In genomic region chr1:176241385-176242015, GRCh38 we compare ENCODE assay signal across 10 cellular contexts. TPM values are rescaled to one million over a fixed set of nuclear protein-coding genes. Genes with fewer than 3 reads are reported as not detected.
DNase-seq lines count a peak whose midpoint lies in the region; ATAC-seq and TF ChIP-seq lines count a peak whose summit lies in the region.
"Had no signal": no experiment of that assay in that cellular context is flagged by ENCODE, and none has a peak within 500 bp of the region (broad histone marks: within the 10 kb centered on the region; RNA-seq: fewer than 3 reads in every experiment).

No MANE protein-coding gene starts in this region.

- H3K9me2 ChIP-seq in hepatocyte (replicated peaks; ENCODE audit: insufficient read depth) = no peaks in the 10 kb centered on the region

- H3K4me1 Mint-ChIP-seq in T-helper 2 cell treated with Interferon-gamma antibody and Interleukin-4, amounts not matched to agents 5 μg/mL and 100 μg/mL, for 36 hours (ENCODE audit: low read depth) = no peaks in the 10 kb centered on the region

- H3K4me3 ChIP-seq in HEK293 (ENCODE audit: low read depth, low read length) (no peak overlapping the region), hepatocyte (no peak overlapping the region)
- H3K4me3 ChIP-seq: gastrocnemius medialis had no signal

- no peak overlapping the region for H3K4me3 Mint-ChIP-seq in T-helper 2 cell treated with Interferon-gamma antibody and Interleukin-4, amounts not matched to agents 5 μg/mL and 100 μg/mL, for 36 hours

- H3K27me3 Mint-ChIP-seq in T-helper 2 cell treated with Interferon-gamma antibody and Interleukin-4, amounts not matched to agents 5 μg/mL and 100 μg/mL, for 36 hours (ENCODE audit: low read depth) = no peaks in the 10 kb centered on the region

- no peaks in the 10 kb centered on the region for H3K79me2 ChIP-seq in hepatocyte

- no peaks in the 10 kb centered on the region for H3K9me3 Mint-ChIP-seq in T-helper 2 cell treated with Interferon-gamma antibody and Interleukin-4, amounts not matched to agents 5 μg/mL and 100 μg/mL, for 36 hours

- no peak for TF ChIP-seq CTCF in HEK293 (tag by site-specific recombination; IDR thresholded peaks at IDR 0.05)
- no peak for TF ChIP-seq CTCF in hepatocyte (IDR thresholded peaks at IDR 0.05; ENCODE audit: poor library complexity)

- no peaks in the 10 kb centered on the region for H3K36me3 ChIP-seq in HEK293 (ENCODE audit: control insufficient read depth in 2 of 2, insufficient read depth in 1 of 2, low read length in 2 of 2)
- H3K36me3 ChIP-seq in hepatocyte (replicated peaks; ENCODE audit: insufficient read depth, low read depth) = no peaks in the 10 kb centered on the region
- H3K36me3 ChIP-seq: gastrocnemius medialis had no signal

- POLR2A ChIA-PET in HEK293 (lab: Yijun Ruan, JAX) = no interaction called here

- H3K9me3 ChIP-seq in HEK293 (ENCODE audit: control insufficient read depth, insufficient read depth, low read depth, low read length) = no peaks in the 10 kb centered on the region
- H3K9me3 ChIP-seq in hepatocyte (ENCODE audit: low read depth) = no peaks in the 10 kb centered on the region
- H3K9me3 ChIP-seq: gastrocnemius medialis had no signal

- no peaks in the 10 kb centered on the region for H3K27me3 ChIP-seq in hepatocyte
- H3K27me3 ChIP-seq: gastrocnemius medialis had no signal

- 67% methylated on average over 2 of the region's 2 CpGs for WGBS in hepatocyte (ENCODE audit: low lambda C conversion rate, missing lambda C conversion rate)

- CTCF ChIA-PET in HEK293 (lab: Yijun Ruan, JAX) = no interaction called here

- no peak overlapping the region for H2AFZ ChIP-seq in hepatocyte

- H3K27ac ChIP-seq in HEK293 (ENCODE audit: extremely low read depth, low read depth, low read length) = no peak overlapping the region
- no peak overlapping the region for H3K27ac ChIP-seq in hepatocyte
- H3K27ac ChIP-seq: gastrocnemius medialis had no signal

- H4K20me1 ChIP-seq in hepatocyte (ENCODE audit: insufficient read depth, poor library complexity, severe bottlenecking) = no peaks in the 10 kb centered on the region

- no peak for ATAC-seq in HG02884 (IDR thresholded peaks at IDR 0.05; ENCODE audit: unreplicated experiment)
- ATAC-seq in GM21526 (IDR thresholded peaks at IDR 0.05; ENCODE audit: low FRiP score, unreplicated experiment) = no peak
- ATAC-seq in HG02973 (IDR thresholded peaks at IDR 0.05; ENCODE audit: unreplicated experiment) = no peak
- ATAC-seq: gastrocnemius medialis had no signal

- no peaks in the 10 kb centered on the region for H3K36me3 Mint-ChIP-seq in T-helper 2 cell treated with Interferon-gamma antibody and Interleukin-4, amounts not matched to agents 5 μg/mL and 100 μg/mL, for 36 hours (ENCODE audit: low read depth)

- no peak overlapping the region for H3K27ac Mint-ChIP-seq in T-helper 2 cell treated with Interferon-gamma antibody and Interleukin-4, amounts not matched to agents 5 μg/mL and 100 μg/mL, for 36 hours

- in situ Hi-C loops in SK-MEL-5 (cut with HindIII; ENCODE audit: low pct_unique_long_range_greater_than_20kb, low sequenced_read_pairs) = no loop called here

- no peak overlapping the region for H3K4me2 ChIP-seq in hepatocyte

- H3K4me1 ChIP-seq in HEK293 (ENCODE audit: control insufficient read depth, insufficient read depth, low read length) = no peaks in the 10 kb centered on the region
- H3K4me1 ChIP-seq in hepatocyte (ENCODE audit: insufficient read depth) = no peaks in the 10 kb centered on the region
- H3K4me1 ChIP-seq: gastrocnemius medialis had no signal

- DNase-seq in AG08396 (ENCODE audit: low spot score) (peak; percentile 29), SK-MEL-5 (ENCODE audit: low read depth, low spot score) (peak; percentile 12), hepatocyte (ENCODE audit: low spot score) (peak; percentile 24)
- no peak for DNase-seq in T-helper 2 cell treated with Interferon-gamma antibody and Interleukin-4, amounts not matched to agents 5 μg/mL and 100 μg/mL, for 36 hours (ENCODE audit: low spot score)
- DNase-seq: gastrocnemius medialis, GDM1 had no signal

TF ChIP-seq in HEK293, 187 proteins besides CTCF, POLR2A, EP300 and RAD21 (continues in another document):
- TF ChIP-seq ZNF302 (tag by site-specific recombination; IDR thresholded peaks at IDR 0.05; ENCODE audit: low read depth) = no peak
- no peak for TF ChIP-seq TCF7L2 (IDR thresholded peaks at IDR 0.05; ENCODE audit: borderline replicate concordance, low read depth, low read length)
- TF ChIP-seq ZNF292 (tag by site-specific recombination; IDR thresholded peaks at IDR 0.05; ENCODE audit: borderline replicate concordance, low read depth) = no peak
- TF ChIP-seq ZNF580 (tag by site-specific recombination; IDR thresholded peaks at IDR 0.05) = no peak
- no peak for TF ChIP-seq HOXD13 (CRISPR knock-in tag; IDR thresholded peaks at IDR 0.05; ENCODE audit: borderline replicate concordance)
- TF ChIP-seq ZEB2 (tag by site-specific recombination; IDR thresholded peaks at IDR 0.05) = peak; percentile 74
- no peak for TF ChIP-seq REST (tag by site-specific recombination; IDR thresholded peaks at IDR 0.05)
- no peak for TF ChIP-seq SP3 (tag by site-specific recombination; IDR thresholded peaks at IDR 0.05)
- peak; percentile 60 for TF ChIP-seq ATF2 (tag by site-specific recombination; IDR thresholded peaks at IDR 0.05; ENCODE audit: low read depth)
- no peak for TF ChIP-seq ZBTB26 (tag by site-specific recombination; optimal IDR thresholded peaks at IDR 0.05)
- no peak for TF ChIP-seq ZNF266 (tag by site-specific recombination; IDR thresholded peaks at IDR 0.05; ENCODE audit: low read depth)
- TF ChIP-seq ZNF677 (tag by site-specific recombination; IDR thresholded peaks at IDR 0.05) = no peak
- no peak for TF ChIP-seq ZNF202 (tag by site-specific recombination; IDR thresholded peaks at IDR 0.05; ENCODE audit: borderline replicate concordance)
- no peak for TF ChIP-seq ZNF341 (tag by site-specific recombination; IDR thresholded peaks at IDR 0.05; ENCODE audit: low read depth)
- no peak for TF ChIP-seq KLF16 (tag by site-specific recombination; IDR thresholded peaks at IDR 0.05)

RNA-seq across cellular contexts. Expression of gene COP1, which starts 34.4 kb away (rescaled TPM):
- total RNA-seq in SK-MEL-5 (2014; rRNA removed; shearing (Covaris generic)) = 20.7 and 28.0 TPM in 2 replicates
- 19.1 and 23.7 TPM in 2 replicates for polyA plus RNA-seq in SK-MEL-5 (2015; cell fraction: cytosol; rRNA removed)
- polyA plus RNA-seq in SK-MEL-5 (2015; cell fraction: nucleus; rRNA removed) = 18.6 and 28.5 TPM in 2 replicates
- total RNA-seq in hepatocyte = 65.9 and 74.9 TPM in 2 replicates
- polyA plus RNA-seq in hepatocyte = 53.2 and 63.0 TPM in 2 replicates
